Comparison of ENCODE assay signal across 9 cellular contexts in genomic region chr14:20836668-20837338, GRCh38. TPM values are rescaled to one million over a fixed set of nuclear protein-coding genes. Genes with fewer than 3 reads are reported as not detected.
DNase-seq lines count a peak whose midpoint lies in the region; ATAC-seq, FAIRE-seq and TF ChIP-seq lines count a peak whose summit lies in the region.
"Had no signal": no experiment of that assay in that cellular context is flagged by ENCODE, and none has a peak within 500 bp of the region (broad histone marks: within the 10 kb centered on the region; RNA-seq: fewer than 3 reads in every experiment).

No MANE protein-coding gene starts in this region.

- POLR2A ChIA-PET in A549 (lab: Yijun Ruan, JAX), result interaction anchor here (0.6 to 0.7 kb wide), 3 partner anchors 12 to 179 kb away, joined by 3 to 4 read pairs (median 3); no protein-coding TSS in a partner anchor

- no peaks in the 10 kb centered on the region for H3K27me3 Mint-ChIP-seq in activated T-cell treated with anti-CD3 and anti-CD28 coated beads, Interleukin-2, amount 50 U/mL, for 72 hours (ENCODE audit: low read depth)

- CTCF ChIA-PET in A549 (lab: Yijun Ruan, JAX), result interaction anchor here (0.6 to 5.7 kb wide), 32 partner anchors 9 to 373 kb away, joined by 3 to 64 read pairs (median 4); no protein-coding TSS in a partner anchor

- H3K27ac ChIP-seq in A549, result peak overlapping the region; percentile 57 to 79
- no peak overlapping the region for H3K27ac ChIP-seq in left lung
- H3K27ac ChIP-seq: esophagus squamous epithelium had no signal

- H3K36me3 Mint-ChIP-seq in activated T-cell treated with anti-CD3 and anti-CD28 coated beads, Interleukin-2, amount 50 U/mL, for 72 hours (ENCODE audit: insufficient read depth in 2 of 2), result no peaks in the 10 kb centered on the region

- TF ChIP-seq POLR2A in A549 (IDR thresholded peaks at IDR 0.05; ENCODE audit: low read length), result no peak

- H3K27me3 ChIP-seq in HAP-1 (ENCODE audit: low read depth), result no peaks in the 10 kb centered on the region
- H3K27me3 ChIP-seq in left lung, result no peaks in the 10 kb centered on the region
- H3K27me3 ChIP-seq: esophagus squamous epithelium had no signal

- FAIRE-seq in A549 (lab: Jason Lieb, UNC), result peak; percentile 56

- peaks cover 6% of the 10 kb centered on the region for H3K4me1 ChIP-seq in A549
- H3K4me1 ChIP-seq in HAP-1, result no peaks in the 10 kb centered on the region
- H3K4me1 ChIP-seq in left lung, result peaks cover 0 to 2% of the 10 kb centered on the region in 2 donors
- H3K4me1 ChIP-seq: esophagus squamous epithelium had no signal

- ATAC-seq in A549 (peak; percentile 94 to 95), left lung (peak; percentile 86), HG02870 (IDR thresholded peaks at IDR 0.05; ENCODE audit: unreplicated experiment) (no peak)
- ATAC-seq in activated T-cell treated with anti-CD3 and anti-CD28 coated beads, Interleukin-2, amount 50 U/mL, for 72 hours (replicated peaks in 1 of 2), result no peak

- intact Hi-C loops in left lung (cut with DNase I), result no loop called here

- in situ Hi-C loops in HAP-1 (cut with MboI; ENCODE audit: low sequenced_read_pairs) (no loop called here), T47D (cut with HindIII; ENCODE audit: low pct_unique_long_range_greater_than_20kb, low sequenced_read_pairs) (no loop called here)

- H3K4me3 Mint-ChIP-seq in activated T-cell treated with anti-CD3 and anti-CD28 coated beads, Interleukin-2, amount 50 U/mL, for 72 hours, result no peak overlapping the region

- TF ChIP-seq RAD21 in A549 (conservative IDR thresholded peaks at IDR 0.05 in 1 of 2, IDR thresholded peaks at IDR 0.05 in 1 of 2), result peak; percentile 83 to 84

- no peak overlapping the region for H3K27ac Mint-ChIP-seq in activated T-cell treated with anti-CD3 and anti-CD28 coated beads, Interleukin-2, amount 50 U/mL, for 72 hours

- TF ChIP-seq EP300 in A549 (IDR thresholded peaks at IDR 0.05), result no peak

- no peaks in the 10 kb centered on the region for H3K9me3 Mint-ChIP-seq in activated T-cell treated with anti-CD3 and anti-CD28 coated beads, Interleukin-2, amount 50 U/mL, for 72 hours

- WGBS in A549 (ENCODE audit: missing lambda C conversion rate), result 26% methylated on average over 5 of the region's 5 CpGs

- TF ChIP-seq CTCF in A549 (IDR thresholded peaks at IDR 0.05) (peak; percentile 73), left lung (IDR thresholded peaks at IDR 0.05) (peak; percentile 43 to 48)

- H3K9me3 ChIP-seq in A549 (no peaks in the 10 kb centered on the region), HAP-1 (no peaks in the 10 kb centered on the region), left lung (no peaks in the 10 kb centered on the region)
- H3K9me3 ChIP-seq: esophagus squamous epithelium had no signal

- no peaks in the 10 kb centered on the region for H3K4me1 Mint-ChIP-seq in activated T-cell treated with anti-CD3 and anti-CD28 coated beads, Interleukin-2, amount 50 U/mL, for 72 hours (ENCODE audit: low read depth)

- peak; percentile 82 to 87 for DNase-seq in A549 (ENCODE audit: low read depth in 1 of 2, low spot score in 1 of 2)
- DNase-seq in HAP-1 (ENCODE audit: low spot score in 2 of 2), result peak; percentile 28 to 32
- peak; percentile 58 to 79 for DNase-seq in T47D (ENCODE audit: low read depth in 1 of 2, low spot score in 1 of 2)
- no peak for DNase-seq in left lung
- DNase-seq in activated T-cell treated with anti-CD3 and anti-CD28 coated beads, Interleukin-2, amount 50 U/mL, for 72 hours, result no peak
- DNase-seq in DMS153 (lab: John Stamatoyannopoulos, UW), result no peak
- DNase-seq in NCI-H1105 (lab: John Stamatoyannopoulos, UW), result no peak
- DNase-seq: esophagus squamous epithelium had no signal

- peak overlapping the region; percentile 55; the same call in 2 of the 3 replicates for H3K4me2 ChIP-seq in A549

- no peaks in the 10 kb centered on the region for H3K36me3 ChIP-seq in HAP-1 (replicated peaks)
- no peaks in the 10 kb centered on the region for H3K36me3 ChIP-seq in left lung
- H3K36me3 ChIP-seq: esophagus squamous epithelium had no signal

- H3K4me3 ChIP-seq in A549 (no peak overlapping the region), HAP-1 (no peak overlapping the region), left lung (no peak overlapping the region)
- H3K4me3 ChIP-seq: esophagus squamous epithelium had no signal

TF ChIP-seq in A549, 52 proteins besides CTCF, POLR2A, EP300 and RAD21:
- no peak for TF ChIP-seq FOSB (CRISPR knock-in tag; IDR thresholded peaks at IDR 0.05)
- no peak for TF ChIP-seq BCL3 (IDR thresholded peaks at IDR 0.05)
- TF ChIP-seq SMC3 (IDR thresholded peaks at IDR 0.05), result peak; percentile 92
- no peak for TF ChIP-seq ZC3H11A (IDR thresholded peaks at IDR 0.05)
- TF ChIP-seq CBX2 (IDR thresholded peaks at IDR 0.05; ENCODE audit: borderline replicate concordance, low read depth), result no peak
- TF ChIP-seq HMGXB4 (CRISPR knock-in tag; IDR thresholded peaks at IDR 0.05; ENCODE audit: borderline replicate concordance), result no peak
- no peak for TF ChIP-seq MAFK (IDR thresholded peaks at IDR 0.05; ENCODE audit: partially characterized antibody)
- no peak for TF ChIP-seq E2F6 (IDR thresholded peaks at IDR 0.05; ENCODE audit: borderline replicate concordance, low read depth)
- no peak for TF ChIP-seq RNF2 (IDR thresholded peaks at IDR 0.05; ENCODE audit: borderline replicate concordance, low read depth)
- TF ChIP-seq CEBPB (IDR thresholded peaks at IDR 0.05), result peak in 1 of 2 experiments; percentile 40; a peak in 2 of 4 replicates

RNA-seq across cellular contexts. Expression of gene RNASE1, which starts 34.2 kb away (rescaled TPM):
- polyA plus RNA-seq in A549 (2011; rRNA removed) (0.98 and 1.1 TPM in 2 replicates), A549 (2017; fragmentation: RNase III; extraction: RNeasy Plus Mini Kit Qiagen cat#74134 plus additional on column Dnase treatment) (0.13 to 0.55 TPM (median 0.16 TPM) in 3 replicates)
- 0.54 and 0.57 TPM in 2 replicates for polyA plus RNA-seq in A549 (2012; cell fraction: cytosol; rRNA removed)
- polyA plus RNA-seq in A549 (2012; cell fraction: nucleus; rRNA removed), result 0.26 and 0.66 TPM in 2 replicates
- polyA minus RNA-seq in A549 (2011; rRNA and poly(A)+ RNA removed), result 0.19 and 2.5 TPM in 2 replicates
- 1,000 to 10,000 TPM in 1 of 2 donors, 100 to 1,000 TPM in 1; 518 to 1,326 TPM for total RNA-seq in left lung
- not detected for total RNA-seq in activated T-cell treated with anti-CD3 and anti-CD28 coated beads, Interleukin-2, amount 50 U/mL, for 72 hours

RNA-seq across cellular contexts. Expression of gene RNASE3, which starts 54.4 kb away (rescaled TPM):
- not detected in 2 replicates for polyA plus RNA-seq in A549 (2011; rRNA removed)
- not detected in 2 replicates for polyA plus RNA-seq in A549 (2012; cell fraction: cytosol; rRNA removed)
- polyA plus RNA-seq in A549 (2012; cell fraction: nucleus; rRNA removed), result not detected in 2 replicates
- not detected in 3 replicates for polyA plus RNA-seq in A549 (2017; fragmentation: RNase III; extraction: RNeasy Plus Mini Kit Qiagen cat#74134 plus additional on column Dnase treatment)
- polyA minus RNA-seq in A549 (2011; rRNA and poly(A)+ RNA removed), result not detected in 2 replicates
- total RNA-seq in left lung, result 1 to 10 TPM in 1 of 2 donors, not detected in 1; 1.1 TPM
- total RNA-seq in activated T-cell treated with anti-CD3 and anti-CD28 coated beads, Interleukin-2, amount 50 U/mL, for 72 hours, result not detected
- total RNA-seq: esophagus squamous epithelium had no signal

RNA-seq across cellular contexts. Expression of gene RNASE6, which starts 55.7 kb away (rescaled TPM):
- polyA plus RNA-seq in A549 (2011; rRNA removed) (not detected in 2 replicates), A549 (2017; fragmentation: RNase III; extraction: RNeasy Plus Mini Kit Qiagen cat#74134 plus additional on column Dnase treatment) (not detected in 3 replicates)
- not detected in 2 replicates for polyA plus RNA-seq in A549 (2012; cell fraction: cytosol; rRNA removed)
- polyA plus RNA-seq in A549 (2012; cell fraction: nucleus; rRNA removed), result not detected in 2 replicates
- not detected in 2 replicates for polyA minus RNA-seq in A549 (2011; rRNA and poly(A)+ RNA removed)
- total RNA-seq in left lung, result 10 to 100 TPM; 14.7 to 20.6 TPM
- total RNA-seq in activated T-cell treated with anti-CD3 and anti-CD28 coated beads, Interleukin-2, amount 50 U/mL, for 72 hours, result not detected

Comparison
In these comparisons a context has a peak if more than half of its experiments do, and no peak if none do; other contexts are left out.
1. ATAC-seq: peak in A549 (2 of 2) and left lung (single experiment); none in HG02870 (single experiment) and activated T-cell treated with anti-CD3 and anti-CD28 coated beads, Interleukin-2, amount 50 U/mL, for 72 hours (0 of 2).
2. DNase-seq: peak in A549 (2 of 2), HAP-1 (2 of 2) and T47D (2 of 2); none in left lung (0 of 2), activated T-cell treated with anti-CD3 and anti-CD28 coated beads, Interleukin-2, amount 50 U/mL, for 72 hours (0 of 2), DMS153 (single experiment) and NCI-H1105 (single experiment).
3. H3K27ac ChIP-seq: peak in A549 (2 of 2); none in left lung (0 of 2).
4. RNA of gene RNASE1, which starts 34.2 kb away (total RNA-seq): 518 to 1,326 TPM in left lung; not detected in activated T-cell treated with anti-CD3 and anti-CD28 coated beads, Interleukin-2, amount 50 U/mL, for 72 hours; every median in the first group is over 100 times any median in the second.
5. RNA of gene RNASE6, which starts 55.7 kb away (total RNA-seq): 14.7 to 20.6 TPM in left lung; not detected in activated T-cell treated with anti-CD3 and anti-CD28 coated beads, Interleukin-2, amount 50 U/mL, for 72 hours; every median in the first group is over 10 times any median in the second.